In genomic region chr18:3153107-3153704, GRCh38 we compare ENCODE assay signal across 14 cellular contexts.
A peak's percentile ranks its signal among the peaks of the same experiment; 100 is the strongest.
DNase-seq lines count a peak whose midpoint lies in the region; ATAC-seq and TF ChIP-seq lines count a peak whose summit lies in the region.
"Had no signal": no experiment of that assay in that cellular context is flagged by ENCODE, and none has a peak within 500 bp of the region (broad histone marks: within the 10 kb centered on the region; RNA-seq: fewer than 3 reads in every experiment).

No MANE protein-coding gene starts in this region.

- peaks cover 8% of the 10 kb centered on the region for H3K4me1 Mint-ChIP-seq in T-helper 2 cell treated with Interferon-gamma antibody and Interleukin-4, amounts not matched to agents 5 μg/mL and 100 μg/mL, for 36 hours (ENCODE audit: low read depth)
- peaks cover 3% of the 10 kb centered on the region for H3K4me1 Mint-ChIP-seq in activated T-cell treated with anti-CD3 and anti-CD28 coated beads, Interleukin-2, amount 50 U/mL, for 24 hours (ENCODE audit: low read depth)

- WGBS in liver = 73% methylated on average over 8 of the region's 8 CpGs

- DNase-seq in T-helper 2 cell treated with Interferon-gamma antibody and Interleukin-4, amounts not matched to agents 5 μg/mL and 100 μg/mL, for 36 hours (ENCODE audit: low spot score) = no peak
- no peak for DNase-seq in ecto neural progenitor cell (ENCODE audit: low spot score)
- DNase-seq in stimulated activated naive CD4-positive, alpha-beta T cell (lab: John Stamatoyannopoulos, UW) = no peak
- DNase-seq in activated T-cell treated with anti-CD3 and anti-CD28 coated beads, Interleukin-2, amount 50 U/mL, for 24 hours = no peak
- DNase-seq: activated CD4-positive, alpha-beta T cell treated with anti-CD3 and anti-CD28 coated beads for 48 hours; adrenal gland; C1 segment of cervical spinal cord; erythroblast; lower lobe of right lung; right cardiac atrium had no signal

- peak in 1 of 2 donors; percentile 57 for TF ChIP-seq RAD21 in liver (IDR thresholded peaks at IDR 0.05)

- TF ChIP-seq CTCF in liver (IDR thresholded peaks at IDR 0.05; ENCODE audit: low read depth, low read length, missing input control) = no peak

- no peaks in the 10 kb centered on the region for H3K27me3 ChIP-seq in liver (ENCODE audit: control insufficient read depth in 4 of 4, insufficient read depth in 4 of 4, low read length in 3 of 4)
- H3K27me3 ChIP-seq: adrenal gland had no signal

- no peak overlapping the region for H3K27ac Mint-ChIP-seq in T-helper 2 cell treated with Interferon-gamma antibody and Interleukin-4, amounts not matched to agents 5 μg/mL and 100 μg/mL, for 36 hours
- no peak overlapping the region for H3K27ac Mint-ChIP-seq in activated T-cell treated with anti-CD3 and anti-CD28 coated beads, Interleukin-2, amount 50 U/mL, for 24 hours

- H3K36me3 ChIP-seq in liver (ENCODE audit: control insufficient read depth in 4 of 4, insufficient read depth in 3 of 4, low read depth in 1 of 4, low read length in 3 of 4) = no peaks in the 10 kb centered on the region
- H3K36me3 ChIP-seq: adrenal gland, lower lobe of right lung had no signal

- peak overlapping the region; percentile 49 to 75 for H3K27ac ChIP-seq in liver (ENCODE audit: low read depth in 1 of 2, low read length in 2 of 2)
- H3K27ac ChIP-seq: adrenal gland, lower lobe of right lung had no signal

- H3K4me3 Mint-ChIP-seq in T-helper 2 cell treated with Interferon-gamma antibody and Interleukin-4, amounts not matched to agents 5 μg/mL and 100 μg/mL, for 36 hours = no peak overlapping the region
- H3K4me3 Mint-ChIP-seq in activated T-cell treated with anti-CD3 and anti-CD28 coated beads, Interleukin-2, amount 50 U/mL, for 24 hours = no peak overlapping the region

- H3K9ac ChIP-seq in liver (ENCODE audit: low read depth in 1 of 2, low read length in 2 of 2) = no peak overlapping the region

- no peaks in the 10 kb centered on the region for H3K36me3 Mint-ChIP-seq in T-helper 2 cell treated with Interferon-gamma antibody and Interleukin-4, amounts not matched to agents 5 μg/mL and 100 μg/mL, for 36 hours (ENCODE audit: low read depth)
- H3K36me3 Mint-ChIP-seq in activated T-cell treated with anti-CD3 and anti-CD28 coated beads, Interleukin-2, amount 50 U/mL, for 24 hours (ENCODE audit: low read depth) = no peaks in the 10 kb centered on the region

- H3K4me3 ChIP-seq in liver (ENCODE audit: low read depth in 1 of 3, low read length in 3 of 3) = no peak overlapping the region
- H3K4me3 ChIP-seq: adrenal gland, lower lobe of right lung had no signal

- ATAC-seq in GM18867 (IDR thresholded peaks at IDR 0.05; ENCODE audit: unreplicated experiment) (peak; percentile 56), HG02571 (IDR thresholded peaks at IDR 0.05; ENCODE audit: unreplicated experiment) (peak; percentile 67), HG03571 (IDR thresholded peaks at IDR 0.05; ENCODE audit: unreplicated experiment) (peak; percentile 88)
- ATAC-seq: lower lobe of right lung had no signal

- H3K27me3 Mint-ChIP-seq in T-helper 2 cell treated with Interferon-gamma antibody and Interleukin-4, amounts not matched to agents 5 μg/mL and 100 μg/mL, for 36 hours (ENCODE audit: low read depth) = peaks cover 7% of the 10 kb centered on the region
- no peaks in the 10 kb centered on the region for H3K27me3 Mint-ChIP-seq in activated T-cell treated with anti-CD3 and anti-CD28 coated beads, Interleukin-2, amount 50 U/mL, for 24 hours

- H3K9me3 Mint-ChIP-seq in T-helper 2 cell treated with Interferon-gamma antibody and Interleukin-4, amounts not matched to agents 5 μg/mL and 100 μg/mL, for 36 hours = no peaks in the 10 kb centered on the region
- H3K9me3 Mint-ChIP-seq in activated T-cell treated with anti-CD3 and anti-CD28 coated beads, Interleukin-2, amount 50 U/mL, for 24 hours = no peaks in the 10 kb centered on the region

- H3K9me3 ChIP-seq in liver (ENCODE audit: control insufficient read depth in 4 of 4, low read length in 3 of 4) = no peaks in the 10 kb centered on the region
- H3K9me3 ChIP-seq: adrenal gland, lower lobe of right lung had no signal

- peaks cover 3 to 11% (median 5%) of the 10 kb centered on the region in 4 donors for H3K4me1 ChIP-seq in liver (ENCODE audit: control insufficient read depth in 4 of 4, insufficient read depth in 4 of 4, low read length in 3 of 4)
- H3K4me1 ChIP-seq: adrenal gland had no signal

TF ChIP-seq in liver, 16 proteins besides CTCF, POLR2A, EP300 and RAD21:
- TF ChIP-seq HNF4A (conservative IDR thresholded peaks at IDR 0.05) (peak; percentile 89), FOXA2 (IDR thresholded peaks at IDR 0.05) (peak; percentile 70), RXRA (IDR thresholded peaks at IDR 0.05) (peak; percentile 64 to 75), TAF1 (conservative IDR thresholded peaks at IDR 0.05) (no peak), YY1 (IDR thresholded peaks at IDR 0.05) (peak; percentile 54), FOXA1 (IDR thresholded peaks at IDR 0.05) (peak; percentile 22), MAX (IDR thresholded peaks at IDR 0.05) (peak; percentile 33), JUND (IDR thresholded peaks at IDR 0.05) (peak; percentile 77 to 85), REST (IDR thresholded peaks at IDR 0.05) (peak; percentile 57), ATF3 (IDR thresholded peaks at IDR 0.05) (peak; percentile 53), HNF4G (IDR thresholded peaks at IDR 0.05) (peak; percentile 52), SP1 (IDR thresholded peaks at IDR 0.05) (peak; percentile 92), ZBTB33 (IDR thresholded peaks at IDR 0.05) (peak; percentile 30), NR2F2 (IDR thresholded peaks at IDR 0.05) (peak; percentile 56), EGR1 (IDR thresholded peaks at IDR 0.05; ENCODE audit: low read depth in 2 of 2) (no peak), GABPA (IDR thresholded peaks at IDR 0.05 in 1 of 2, conservative IDR thresholded peaks at IDR 0.05 in 1 of 2) (peak in 1 of 2 donors; percentile 19)
TF ChIP-seq in liver: peak in this region for 14.
